ENCODE assay signal across 9 cellular contexts in the genomic region with DNA sequence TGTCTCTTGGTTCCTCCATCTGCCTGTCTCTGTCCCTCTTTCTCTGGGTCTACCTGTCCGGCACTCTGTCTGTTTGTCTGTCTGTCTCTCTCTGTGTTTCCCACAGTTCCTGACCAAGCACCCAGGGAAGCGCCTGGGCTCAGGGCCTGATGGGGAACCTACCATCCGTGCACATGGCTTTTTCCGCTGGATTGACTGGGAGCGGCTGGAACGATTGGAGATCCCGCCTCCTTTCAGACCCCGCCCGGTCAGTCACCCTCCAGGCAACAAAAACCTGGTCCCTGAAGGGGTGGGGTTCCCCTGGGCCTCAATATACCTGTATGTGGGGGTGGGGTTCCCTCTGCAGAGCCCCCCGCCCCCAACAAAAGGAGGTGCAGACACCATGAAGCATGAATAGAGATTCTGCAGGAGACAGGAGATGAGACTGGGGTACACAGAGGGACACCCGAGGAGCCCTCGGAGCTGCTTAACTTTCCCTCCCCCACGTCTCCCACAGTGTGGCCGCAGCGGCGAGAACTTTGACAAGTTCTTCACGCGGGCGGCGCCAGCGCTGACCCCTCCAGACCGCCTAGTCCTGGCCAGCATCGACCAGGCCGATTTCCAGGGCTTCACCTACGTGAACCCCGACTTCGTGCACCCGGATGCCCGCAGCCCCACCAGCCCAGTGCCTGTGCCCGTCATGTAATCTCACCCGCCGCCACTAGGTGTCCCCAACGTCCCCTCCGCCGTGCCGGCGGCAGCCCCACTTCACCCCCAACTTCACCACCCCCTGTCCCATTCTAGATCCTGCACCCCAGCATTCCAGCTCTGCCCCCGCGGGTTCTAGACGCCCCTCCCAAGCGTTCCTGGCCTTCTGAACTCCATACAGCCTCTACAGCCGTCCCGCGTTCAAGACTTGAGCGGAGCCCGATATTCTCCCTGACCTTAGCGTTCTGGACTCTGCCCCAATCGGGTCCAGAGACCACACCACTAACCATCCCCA. TPM values are rescaled to one million over a fixed set of nuclear protein-coding genes. Genes with fewer than 3 reads are reported as not detected.
DNase-seq lines count a peak whose midpoint lies in the region; ATAC-seq and TF ChIP-seq lines count a peak whose summit lies in the region.
"Had no signal": no experiment of that assay in that cellular context is flagged by ENCODE, and none has a peak within 500 bp of the region (broad histone marks: within the 10 kb centered on the region; RNA-seq: fewer than 3 reads in every experiment).

No MANE protein-coding gene starts in this region.

- TF ChIP-seq CTCF in BE2C (IDR thresholded peaks at IDR 0.05; ENCODE audit: low read depth, low read length): peak; percentile 78
- peak; percentile 86 for TF ChIP-seq CTCF in activated CD8-positive, alpha-beta T cell treated with anti-CD3 and anti-CD28 coated beads for 36 hours (IDR thresholded peaks at IDR 0.05)
- TF ChIP-seq CTCF in endodermal cell (conservative IDR thresholded peaks at IDR 0.05): peak; percentile 88
- peak; percentile 72 for TF ChIP-seq CTCF in natural killer cell (IDR thresholded peaks at IDR 0.05)

- H3K27me3 ChIP-seq in BE2C: peaks cover 77% of the 10 kb centered on the region
- peaks cover 75% of the 10 kb centered on the region for H3K27me3 ChIP-seq in endodermal cell (ENCODE audit: control insufficient read depth, insufficient read depth, low read length, poor library complexity, severe bottlenecking)

- H3K27me3 Mint-ChIP-seq in activated CD8-positive, alpha-beta T cell treated with anti-CD3 and anti-CD28 coated beads for 36 hours: peaks cover 65% of the 10 kb centered on the region
- H3K27me3 Mint-ChIP-seq in endodermal cell (ENCODE audit: insufficient read depth): peaks cover 82% of the 10 kb centered on the region
- peaks cover 55 to 57% of the 10 kb centered on the region in 2 donors for H3K27me3 Mint-ChIP-seq in natural killer cell (ENCODE audit: low read depth in 2 of 2)

- H3K4me3 ChIP-seq in BE2C (ENCODE audit: low read depth, low read length): no peak overlapping the region
- H3K4me3 ChIP-seq in endodermal cell (ENCODE audit: low read length): no peak overlapping the region

- H3K4me1 ChIP-seq in BE2C (no peaks in the 10 kb centered on the region), endodermal cell (ENCODE audit: control insufficient read depth, insufficient read depth, low read length) (no peaks in the 10 kb centered on the region)

- peak; percentile 72 for ATAC-seq in activated CD8-positive, alpha-beta T cell treated with anti-CD3 and anti-CD28 coated beads for 36 hours
- ATAC-seq in natural killer cell: peak; percentile 62 to 79 (median 77)
- no peak for ATAC-seq in HG02571 (IDR thresholded peaks at IDR 0.05; ENCODE audit: unreplicated experiment)
- ATAC-seq in HG02642 (IDR thresholded peaks at IDR 0.05; ENCODE audit: poor library complexity, unreplicated experiment): no peak

- CTCF ChIA-PET in activated CD8-positive, alpha-beta T cell treated with anti-CD3 and anti-CD28 coated beads for 36 hours (lab: Charles Lee): interaction anchor here (0.9 to 1.5 kb wide), 5 partner anchors 8 to 125 kb away, joined by 3 to 5 read pairs (median 3); no protein-coding TSS in a partner anchor

- peaks cover 14% of the 10 kb centered on the region for H3K4me1 Mint-ChIP-seq in activated CD8-positive, alpha-beta T cell treated with anti-CD3 and anti-CD28 coated beads for 36 hours (ENCODE audit: low read depth)
- H3K4me1 Mint-ChIP-seq in endodermal cell (peaks cover 22% of the 10 kb centered on the region), natural killer cell (peaks cover 17 to 52% of the 10 kb centered on the region in 2 donors)

- H3K36me3 ChIP-seq in BE2C: no peaks in the 10 kb centered on the region
- H3K36me3 ChIP-seq in endodermal cell (ENCODE audit: control insufficient read depth, insufficient read depth, low read length): no peaks in the 10 kb centered on the region

- H3K27ac ChIP-seq in endodermal cell (ENCODE audit: low read depth, low read length): no peak overlapping the region

- peak; percentile 59 for DNase-seq in BE2C
- DNase-seq in HuH-7.5 (ENCODE audit: low spot score): peak; percentile 79
- DNase-seq in activated CD8-positive, alpha-beta T cell treated with anti-CD3 and anti-CD28 coated beads for 36 hours: peak; percentile 73
- peak; percentile 86 for DNase-seq in endodermal cell
- peak; percentile 65 for DNase-seq in natural killer cell
- peak; percentile 34 for DNase-seq in stimulated activated naive CD4-positive, alpha-beta T cell treated with Interleukin-2 at 50 U/mL for 16 hours (lab: John Stamatoyannopoulos, UW)

- no peaks in the 10 kb centered on the region for H3K9me3 Mint-ChIP-seq in activated CD8-positive, alpha-beta T cell treated with anti-CD3 and anti-CD28 coated beads for 36 hours
- H3K9me3 Mint-ChIP-seq in endodermal cell: no peaks in the 10 kb centered on the region
- peaks cover 0 to 4% of the 10 kb centered on the region in 2 donors for H3K9me3 Mint-ChIP-seq in natural killer cell

- POLR2A ChIA-PET in activated CD8-positive, alpha-beta T cell treated with anti-CD3 and anti-CD28 coated beads for 36 hours (lab: Charles Lee): interaction anchor here (1.1 kb wide), 1 partner anchor 24 kb away, joined by 3 read pairs; the partner anchor contains the start of gene PRKCG

- H3K27ac Mint-ChIP-seq in activated CD8-positive, alpha-beta T cell treated with anti-CD3 and anti-CD28 coated beads for 36 hours: no peak overlapping the region
- H3K27ac Mint-ChIP-seq in endodermal cell: no peak overlapping the region
- H3K27ac Mint-ChIP-seq in natural killer cell: no peak overlapping the region

- H3K9me3 ChIP-seq in BE2C (no peaks in the 10 kb centered on the region), endodermal cell (ENCODE audit: control insufficient read depth, low read length) (no peaks in the 10 kb centered on the region)

- no peak overlapping the region for H3K9ac ChIP-seq in endodermal cell (ENCODE audit: extremely low read depth, low read length, poor library complexity, severe bottlenecking)

- H3K36me3 Mint-ChIP-seq in activated CD8-positive, alpha-beta T cell treated with anti-CD3 and anti-CD28 coated beads for 36 hours (ENCODE audit: low read depth): peaks cover 2% of the 10 kb centered on the region
- no peaks in the 10 kb centered on the region for H3K36me3 Mint-ChIP-seq in endodermal cell (ENCODE audit: low read depth)
- no peaks in the 10 kb centered on the region for H3K36me3 Mint-ChIP-seq in natural killer cell

- H3K4me3 Mint-ChIP-seq in activated CD8-positive, alpha-beta T cell treated with anti-CD3 and anti-CD28 coated beads for 36 hours: no peak overlapping the region
- H3K4me3 Mint-ChIP-seq in endodermal cell (no peak overlapping the region), natural killer cell (peak overlapping the region; percentile 5)

- intact Hi-C loops in activated CD8-positive, alpha-beta T cell treated with anti-CD3 and anti-CD28 coated beads for 36 hours (cut with micrococcal nuclease): loop anchor here (10.0 kb wide), 1 partner anchor 62 kb away; no protein-coding TSS in a partner anchor
- intact Hi-C loops in natural killer cell (cut with micrococcal nuclease): no loop called here

- 17 to 28% methylated on average over 18 to 48 of the region's 48 CpGs for WGBS in endodermal cell (ENCODE audit: insufficient coverage in 1 of 2, insufficient read length in 1 of 2), 2 experiments

RNA-seq across cellular contexts. Expression of gene CACNG7, which starts 2.6 kb away (rescaled TPM):
- 6.7 TPM for polyA plus RNA-seq in BE2C (2012; ENCODE audit: insufficient read depth, insufficient read length, low read depth)
- total RNA-seq in activated CD8-positive, alpha-beta T cell treated with anti-CD3 and anti-CD28 coated beads for 36 hours: not detected
- total RNA-seq in endodermal cell (1 to 10 TPM; 2.7 to 3.4 TPM), natural killer cell (not detected)
- 48.2 TPM for polyA plus RNA-seq in endodermal cell (2013, experiment 1 of 2)
- polyA plus RNA-seq in endodermal cell (2013, experiment 2 of 2): 46.4 TPM
- total RNA-seq: mononuclear cell had no signal

RNA-seq across cellular contexts. Expression of gene PRKCG, which starts 24.5 kb away (rescaled TPM):
- polyA plus RNA-seq in BE2C (2012; ENCODE audit: insufficient read depth, insufficient read length, low read depth): 0.28 TPM
- under 1 TPM in 1 of 2 experiments, not detected in 1; 0.11 TPM for total RNA-seq in activated CD8-positive, alpha-beta T cell treated with anti-CD3 and anti-CD28 coated beads for 36 hours
- total RNA-seq in endodermal cell (1 to 10 TPM; 2.7 to 5.6 TPM), natural killer cell (1 to 10 TPM in 2 of 3 donors, under 1 TPM in 1; 0.55 to 2.6 (median 1.5) TPM)
- 10.6 TPM for polyA plus RNA-seq in endodermal cell (2013, experiment 1 of 2)
- 8.2 TPM for polyA plus RNA-seq in endodermal cell (2013, experiment 2 of 2)

RNA-seq across cellular contexts. Expression of gene MYADM, which starts 38.8 kb away (rescaled TPM):
- polyA plus RNA-seq in BE2C (2012; ENCODE audit: insufficient read depth, insufficient read length, low read depth): 36.7 TPM
- 10 to 100 TPM; 64.7 to 69.9 TPM for total RNA-seq in activated CD8-positive, alpha-beta T cell treated with anti-CD3 and anti-CD28 coated beads for 36 hours
- total RNA-seq in endodermal cell (100 to 1,000 TPM; 112 to 157 TPM), natural killer cell (100 to 1,000 TPM; 219 to 658 (median 296) TPM)
- polyA plus RNA-seq in endodermal cell (2013, experiment 1 of 2): 65.5 TPM
- 69.2 TPM for polyA plus RNA-seq in endodermal cell (2013, experiment 2 of 2)

RNA-seq across cellular contexts. Expression of gene CACNG8, which starts 56.2 kb away (rescaled TPM):
- polyA plus RNA-seq in BE2C (2012; ENCODE audit: insufficient read depth, insufficient read length, low read depth): 0.88 TPM
- total RNA-seq in activated CD8-positive, alpha-beta T cell treated with anti-CD3 and anti-CD28 coated beads for 36 hours: not detected
- total RNA-seq in endodermal cell (1 to 10 TPM in 1 of 2 donors, under 1 TPM in 1; 0.48 to 4.8 TPM), natural killer cell (1 to 10 TPM in 1 of 3 donors, not detected in 2; 2.3 TPM)
- 2.4 TPM for polyA plus RNA-seq in endodermal cell (2013, experiment 1 of 2)
- polyA plus RNA-seq in endodermal cell (2013, experiment 2 of 2): 2.1 TPM
- total RNA-seq: mononuclear cell had no signal

Comparison
In these comparisons a context has a peak if more than half of its experiments do, and no peak if none do; other contexts are left out.
1. DNase-seq: peak in every context shown above with its lines; median percentile 86 in endodermal cell; 79 in HuH-7.5; 73 in activated CD8-positive, alpha-beta T cell treated with anti-CD3 and anti-CD28 coated beads for 36 hours; 65 in natural killer cell; 59 in BE2C; 34 in stimulated activated naive CD4-positive, alpha-beta T cell treated with Interleukin-2 at 50 U/mL for 16 hours.
2. ATAC-seq: peak in activated CD8-positive, alpha-beta T cell treated with anti-CD3 and anti-CD28 coated beads for 36 hours (single experiment) and natural killer cell (3 of 3); none in HG02571 (single experiment) and HG02642 (single experiment).
3. Peak in every context shown above with its lines, with median percentiles within 50 percentile points of each other: CTCF ChIP-seq.